8 cellular contexts compared by ENCODE assay signal in genomic region chr12:20946732-20947131, GRCh38.
DNase-seq lines count a peak whose midpoint lies in the region; ATAC-seq and TF ChIP-seq lines count a peak whose summit lies in the region.

No MANE protein-coding gene starts in this region.

- H3K4me1 Mint-ChIP-seq in chondrocyte (ENCODE audit: low read depth): no peaks in the 10 kb centered on the region

- H3K4me3 Mint-ChIP-seq in chondrocyte (ENCODE audit: unreplicated experiment): no peak overlapping the region

- intact Hi-C loops in tibial artery (cut with DNase I; ENCODE audit: low total_unique reads) (no loop called here), sciatic nerve (cut with DNase I) (no loop called here)

- H3K27me3 Mint-ChIP-seq in chondrocyte (ENCODE audit: low read depth): peaks cover 27% of the 10 kb centered on the region

- no peaks in the 10 kb centered on the region for H3K9me3 Mint-ChIP-seq in chondrocyte (ENCODE audit: low read depth)

- no peaks in the 10 kb centered on the region for H3K36me3 Mint-ChIP-seq in chondrocyte (ENCODE audit: low read depth)

- no peaks in the 10 kb centered on the region for H3K9me3 ChIP-seq in tibial artery

- H3K4me3 ChIP-seq in BJ (ENCODE audit: low read depth, low read length): no peak overlapping the region
- H3K4me3 ChIP-seq in tibial artery: no peak overlapping the region

- POLR2A ChIA-PET in BJ (lab: Charles Lee): no interaction called here

- CTCF ChIA-PET in BJ (lab: Yijun Ruan, JAX): no interaction called here

- DNase-seq in BJ (ENCODE audit: low read depth) (no peak), GM13976 (ENCODE audit: low spot score) (peak; percentile 3), NCI-H1048 (lab: John Stamatoyannopoulos, UW) (peak; percentile 13), chondrocyte (ENCODE audit: low spot score) (no peak), tibial artery (no peak), sciatic nerve (ENCODE audit: low spot score) (no peak), cerebellum (ENCODE audit: low spot score) (no peak)

- H3K4me1 ChIP-seq in tibial artery: no peaks in the 10 kb centered on the region

- H3K36me3 ChIP-seq in BJ (ENCODE audit: control insufficient read depth, insufficient read depth, low read length): no peaks in the 10 kb centered on the region
- no peaks in the 10 kb centered on the region for H3K36me3 ChIP-seq in tibial artery

- no peak for ATAC-seq in sciatic nerve
- ATAC-seq in HG03139 (IDR thresholded peaks at IDR 0.05; ENCODE audit: unreplicated experiment): no peak

- peak; percentile 5; the same call in 1 of the 2 replicates for TF ChIP-seq CTCF in BJ (IDR thresholded peaks at IDR 0.05; ENCODE audit: insufficient read depth, low read depth, low read length)
- peak; percentile 46 for TF ChIP-seq CTCF in GM13976 (IDR thresholded peaks at IDR 0.05; ENCODE audit: borderline replicate concordance, control extremely low read depth, extremely low read depth, insufficient read depth, missing control alignments)
- peak; percentile 80 for TF ChIP-seq CTCF in chondrocyte (IDR thresholded peaks at IDR 0.05)
- TF ChIP-seq CTCF in tibial artery (IDR thresholded peaks at IDR 0.05): peak; percentile 30 to 36

- in situ Hi-C loops in GM13976 (cut with MboI; ENCODE audit: low sequenced_read_pairs, unreplicated experiment): loop anchor here (25.0 kb wide), 1 partner anchor 241 kb away; no protein-coding TSS in a partner anchor

- H3K27ac Mint-ChIP-seq in chondrocyte (ENCODE audit: unreplicated experiment): no peak overlapping the region

- H3K27me3 ChIP-seq in BJ (ENCODE audit: control insufficient read depth, insufficient read depth, low read length) (no peaks in the 10 kb centered on the region), tibial artery (no peaks in the 10 kb centered on the region)

- no peak overlapping the region for H3K27ac ChIP-seq in tibial artery

Comparison
In these comparisons a context has a peak if more than half of its experiments do, and no peak if none do; other contexts are left out.
1. DNase-seq: peak in GM13976 (single experiment) and NCI-H1048 (single experiment); none in BJ (single experiment), chondrocyte (single experiment), tibial artery (0 of 2), sciatic nerve (single experiment) and cerebellum (single experiment).
2. CTCF ChIP-seq: peak in every context shown above with its lines; median percentile 80 in chondrocyte; 46 in GM13976; 33 in tibial artery; 5 in BJ.